ENCODE assay signal across 22 cellular contexts in genomic region chr1:160103658-160104519, GRCh38. TPM values are rescaled to one million over a fixed set of nuclear protein-coding genes. Genes with fewer than 3 reads are reported as not detected.
DNase-seq lines count a peak whose midpoint lies in the region; ATAC-seq and TF ChIP-seq lines count a peak whose summit lies in the region.
"Had no signal": no experiment of that assay in that cellular context is flagged by ENCODE, and none has a peak within 500 bp of the region (broad histone marks: within the 10 kb centered on the region; RNA-seq: fewer than 3 reads in every experiment).

No MANE protein-coding gene starts in this region.

- 50 to 59% (median 51%) methylated on average over 10 of the region's 10 CpGs for WGBS in psoas muscle, 3 donors

- no peak for TF ChIP-seq CTCF in psoas muscle (IDR thresholded peaks at IDR 0.05)
- no peak for TF ChIP-seq CTCF in GM10266 (IDR thresholded peaks at IDR 0.05; ENCODE audit: control insufficient read depth, insufficient read depth, low read depth, missing control alignments)

- H3K4me1 ChIP-seq in psoas muscle: peaks cover 18% of the 10 kb centered on the region

- DNase-seq in Ammon's horn (ENCODE audit: low spot score): peak; percentile 78
- DNase-seq in NCI-H2171 (lab: John Stamatoyannopoulos, UW): peak; percentile 11
- DNase-seq in foreskin melanocyte: peak; percentile 74
- DNase-seq in psoas muscle: no peak
- no peak for DNase-seq in NOMO-1 treated with DMSO at 0.1 percent for 48 hours (lab: John Stamatoyannopoulos, UW; ENCODE audit: unreplicated experiment)
- DNase-seq in GM10266 (ENCODE audit: extremely low spot score): no peak
- no peak for DNase-seq in NCI-H2107 treated with DMSO at 0.1 percent for 48 hours (lab: John Stamatoyannopoulos, UW; ENCODE audit: unreplicated experiment)
- DNase-seq: activated CD4-positive, alpha-beta T cell treated with anti-CD3 and anti-CD28 coated beads, Interleukin-2, amount 10 ng/mL, durations not matched to agents 7 days and 5 days; activated T-cell treated with anti-CD3 and anti-CD28 coated beads, Interleukin-2, amount 50 U/mL, for 1 hour; effector memory CD8-positive, alpha-beta T cell; GF-D8; HFFc6; IMR-90; NCI-H1092 treated with DMSO at 0.1 percent for 48 hours; PC-3 had no signal

- ATAC-seq in psoas muscle (no peak), GM18858 (IDR thresholded peaks at IDR 0.05; ENCODE audit: unreplicated experiment) (no peak)
- ATAC-seq: activated naive CD4-positive, alpha-beta T cell treated with anti-CD3 and anti-CD28 coated beads, Interleukin-2, amount 50 U/mL, for 72 hours; effector memory CD8-positive, alpha-beta T cell; PC-3; stimulated activated effector memory CD8-positive, alpha-beta T cell treated with anti-CD3 and anti-CD28 coated beads, Interleukin-12 subunit alpha, Interleukin-12 subunit beta, amount 100 ng/mL, for 72 hours had no signal

- H3K9me3 ChIP-seq in psoas muscle: no peaks in the 10 kb centered on the region

- no peaks in the 10 kb centered on the region for H3K36me3 ChIP-seq in psoas muscle (ENCODE audit: insufficient read depth in 1 of 2, low read depth in 1 of 2)

- intact Hi-C loops in psoas muscle (cut with DNase I): loop anchor here in 1 of 2 donors (5.0 kb wide), 2 partner anchors 53 to 143 kb away; no protein-coding TSS in a partner anchor

- H3K27me3 ChIP-seq in psoas muscle (ENCODE audit: insufficient read depth in 3 of 3, low read length in 2 of 3): no peaks in the 10 kb centered on the region

- H3K27ac ChIP-seq in psoas muscle: peak overlapping the region; percentile 14

- H3K4me3 ChIP-seq in psoas muscle: no peak overlapping the region
- H3K4me3 ChIP-seq: lung, skin epidermis had no signal

RNA-seq across cellular contexts. Expression of gene IGSF8, which starts 5.5 kb away (rescaled TPM):
- 1 to 10 TPM; 4.3 to 8.6 (median 6.4) TPM for total RNA-seq in psoas muscle
- polyA plus RNA-seq in psoas muscle: 1 to 10 TPM; 4.9 to 6.5 (median 6.4) TPM

RNA-seq across cellular contexts. Expression of gene ATP1A2, which starts 11.7 kb away (rescaled TPM):
- 1,000 to 10,000 TPM in 1 of 4 donors, 100 to 1,000 TPM in 3; 523 to 1,040 (median 587) TPM for total RNA-seq in psoas muscle
- polyA plus RNA-seq in psoas muscle: 100 to 1,000 TPM in 2 of 3 donors, 10 to 100 TPM in 1; 52.5 to 194 (median 162) TPM
- total RNA-seq: activated CD4-positive, alpha-beta T cell treated with anti-CD3 and anti-CD28 coated beads, Interleukin-2, amount 10 ng/mL, durations not matched to agents 7 days and 5 days; activated naive CD4-positive, alpha-beta T cell treated with anti-CD3 and anti-CD28 coated beads, Interleukin-2, amount 50 U/mL, for 72 hours; bronchial epithelial cell; PC-3 had no signal

RNA-seq across cellular contexts. Expression of gene KCNJ9, which starts 22.6 kb away (rescaled TPM):
- total RNA-seq in psoas muscle: not detected
- under 1 TPM in 2 of 3 donors, not detected in 1; 0.01 to 0.04 TPM for polyA plus RNA-seq in psoas muscle
- total RNA-seq: activated CD4-positive, alpha-beta T cell treated with anti-CD3 and anti-CD28 coated beads, Interleukin-2, amount 10 ng/mL, durations not matched to agents 7 days and 5 days; HFFc6; IMR-90; lung; NCI-H460; PC-3 had no signal
- polyA plus RNA-seq: IMR-90, lung had no signal

RNA-seq across cellular contexts. Expression of gene KCNJ10, which starts 33.9 kb away (rescaled TPM):
- under 1 TPM in 2 of 4 donors, not detected in 2; 0.08 to 0.09 TPM for total RNA-seq in psoas muscle
- under 1 TPM in 2 of 3 donors, not detected in 1; 0.01 to 0.03 TPM for polyA plus RNA-seq in psoas muscle
- total RNA-seq: activated CD4-positive, alpha-beta T cell treated with anti-CD3 and anti-CD28 coated beads, Interleukin-2, amount 10 ng/mL, durations not matched to agents 7 days and 5 days; activated naive CD4-positive, alpha-beta T cell treated with anti-CD3 and anti-CD28 coated beads, Interleukin-2, amount 50 U/mL, for 72 hours; bronchial epithelial cell; HFFc6; IMR-90; NCI-H460 had no signal
- polyA plus RNA-seq: IMR-90 had no signal

RNA-seq across cellular contexts. Expression of gene ATP1A4, which starts 47.5 kb away (rescaled TPM):
- total RNA-seq in psoas muscle: 1 to 10 TPM in 1 of 4 donors, under 1 TPM in 3; 0.07 to 2.0 (median 0.38) TPM
- polyA plus RNA-seq in psoas muscle: 1 to 10 TPM in 1 of 3 donors, under 1 TPM in 2; 0.03 to 1.3 (median 0.13) TPM
- total RNA-seq: activated CD4-positive, alpha-beta T cell treated with anti-CD3 and anti-CD28 coated beads, Interleukin-2, amount 10 ng/mL, durations not matched to agents 7 days and 5 days; activated naive CD4-positive, alpha-beta T cell treated with anti-CD3 and anti-CD28 coated beads, Interleukin-2, amount 50 U/mL, for 72 hours; bronchial epithelial cell; HFFc6; IMR-90; NCI-H460 had no signal
- polyA plus RNA-seq: IMR-90 had no signal

Comparison
In these comparisons a context has a peak if more than half of its experiments do, and no peak if none do; other contexts are left out.
1. DNase-seq: peak in Ammon's horn (single experiment), NCI-H2171 (single experiment) and foreskin melanocyte (single experiment); none in psoas muscle (0 of 2), NOMO-1 treated with DMSO at 0.1 percent for 48 hours (single experiment), GM10266 (single experiment) and NCI-H2107 treated with DMSO at 0.1 percent for 48 hours (single experiment).